ENCODE assay signal across 8 cellular contexts in the genomic region with DNA sequence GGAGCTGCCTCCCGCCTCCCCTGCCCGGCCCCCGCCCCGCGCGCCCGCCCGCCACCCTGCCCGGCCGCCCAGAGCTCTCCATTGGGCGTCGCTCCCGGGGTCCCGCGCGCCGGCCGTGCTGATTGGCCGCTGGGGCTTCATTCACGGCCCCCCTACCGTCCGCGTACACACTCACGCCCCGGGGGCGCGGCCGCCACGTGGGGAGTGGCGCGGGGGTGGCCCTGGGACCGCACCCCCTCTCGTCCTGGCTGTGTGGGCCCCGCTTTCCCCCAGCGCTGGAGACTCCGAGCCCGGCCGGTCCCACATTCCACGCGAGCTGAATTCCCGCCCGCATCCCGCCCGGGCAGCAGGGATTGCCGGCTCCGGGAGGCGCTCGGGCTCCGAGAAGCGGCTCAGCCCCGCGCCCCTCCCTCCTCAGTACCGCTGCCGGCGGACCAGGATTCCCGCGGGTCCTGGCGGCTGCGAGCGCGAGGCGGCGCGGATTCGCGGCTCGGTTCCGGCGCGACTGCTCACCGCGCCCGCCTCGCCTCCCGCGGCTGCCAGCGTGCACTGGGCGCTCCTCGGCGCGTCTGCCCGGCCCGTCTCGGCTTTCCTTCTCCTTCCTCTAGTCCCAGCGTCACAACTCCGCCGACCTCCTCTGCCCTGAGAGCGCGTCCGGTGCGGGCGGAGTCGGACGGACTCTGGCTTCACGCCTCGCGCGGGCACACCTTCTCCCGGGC. TPM values are rescaled to one million over a fixed set of nuclear protein-coding genes. Genes with fewer than 3 reads are reported as not detected.
DNase-seq lines count a peak whose midpoint lies in the region; ATAC-seq and TF ChIP-seq lines count a peak whose summit lies in the region.

No MANE protein-coding gene starts in this region.

- POLR2A ChIA-PET in BJ (lab: Charles Lee) (no interaction called here), RWPE1 (lab: Yijun Ruan, JAX; ENCODE audit: low non-redundant PET) (no interaction called here)

- DNase-seq in BJ (ENCODE audit: low read depth) (peak; percentile 13), HL-60 (ENCODE audit: low read depth in 1 of 2, low spot score in 1 of 2) (peak; percentile 24 to 25), RWPE1 (ENCODE audit: low spot score) (peak; percentile 85), germinal center (ENCODE audit: low spot score) (peak; percentile 91)
- peak; percentile 80 for DNase-seq in activated naive CD4-positive, alpha-beta T cell treated with Interleukin-2 at 50 U/mL for 16 hours

- CTCF ChIA-PET in BJ (lab: Yijun Ruan, JAX) (interaction anchor here (1.5 kb wide), 1 partner anchor 17 kb away, joined by 3 read pairs; no protein-coding TSS in a partner anchor), RWPE1 (lab: Yijun Ruan, JAX) (interaction anchor here (0.6 to 0.8 kb wide), 2 partner anchors 90 to 97 kb away, joined by 3 to 5 read pairs; no protein-coding TSS in a partner anchor)

- TF ChIP-seq CTCF in BJ (IDR thresholded peaks at IDR 0.05; ENCODE audit: insufficient read depth, low read depth, low read length) (no peak), HL-60 (IDR thresholded peaks at IDR 0.05; ENCODE audit: insufficient read depth, low read length) (no peak), RWPE1 (conservative IDR thresholded peaks at IDR 0.05; ENCODE audit: low read depth) (no peak), neutrophil (IDR thresholded peaks at IDR 0.05) (no peak)

- no peaks in the 10 kb centered on the region for H3K36me3 ChIP-seq in BJ (ENCODE audit: control insufficient read depth, insufficient read depth, low read length)
- no peaks in the 10 kb centered on the region for H3K36me3 ChIP-seq in neutrophil
- no peaks in the 10 kb centered on the region for H3K36me3 ChIP-seq in subcutaneous abdominal adipose tissue (ENCODE audit: control insufficient read depth in 5 of 5, insufficient read depth in 5 of 5, low read length in 5 of 5)

- H3K4me3 ChIP-seq in BJ (ENCODE audit: low read depth, low read length) (peak overlapping the region; percentile 49), HL-60 (replicated peaks; ENCODE audit: insufficient read depth, low read length) (peak overlapping the region; percentile 30), neutrophil (ENCODE audit: low read depth in 1 of 2, low read length in 1 of 2) (peak overlapping the region; percentile 40 to 65), subcutaneous abdominal adipose tissue (ENCODE audit: low read depth in 1 of 5, low read length in 5 of 5) (peak overlapping the region in 4 of 5 donors; percentile 57 to 73 (median 70))

- H3K27me3 ChIP-seq in BJ (ENCODE audit: control insufficient read depth, insufficient read depth, low read length): peaks cover 44% of the 10 kb centered on the region
- peaks cover 45% of the 10 kb centered on the region for H3K27me3 ChIP-seq in HL-60 (ENCODE audit: insufficient read depth, poor library complexity, severe bottlenecking)
- H3K27me3 ChIP-seq in neutrophil: peaks cover 100% of the 10 kb centered on the region
- peaks cover 29 to 55% (median 47%) of the 10 kb centered on the region in 5 donors for H3K27me3 ChIP-seq in subcutaneous abdominal adipose tissue (ENCODE audit: control insufficient read depth in 5 of 5, insufficient read depth in 4 of 5, low read length in 5 of 5)

- ATAC-seq in GM19452 (IDR thresholded peaks at IDR 0.05; ENCODE audit: unreplicated experiment): peak; percentile 59

- H3K9me3 ChIP-seq in neutrophil (no peaks in the 10 kb centered on the region), subcutaneous abdominal adipose tissue (ENCODE audit: control insufficient read depth in 5 of 5, low read length in 5 of 5) (no peaks in the 10 kb centered on the region)

- peak overlapping the region in 2 of 5 donors; percentile 35 to 48 for H3K9ac ChIP-seq in subcutaneous abdominal adipose tissue (ENCODE audit: low read length in 5 of 5)

- H3K27ac ChIP-seq in HL-60 (replicated peaks) (no peak overlapping the region), RWPE1 (peak overlapping the region; percentile 69), neutrophil (no peak overlapping the region), subcutaneous abdominal adipose tissue (ENCODE audit: low read depth, low read length) (no peak overlapping the region)

- H3K4me1 ChIP-seq in neutrophil (ENCODE audit: control insufficient read depth in 1 of 2, insufficient read depth in 1 of 2, low read depth in 1 of 2, low read length in 1 of 2): peaks cover 11 to 26% of the 10 kb centered on the region in 2 experiments
- H3K4me1 ChIP-seq in subcutaneous abdominal adipose tissue (ENCODE audit: control insufficient read depth in 5 of 5, insufficient read depth in 5 of 5, low read length in 5 of 5): peaks cover 0 to 29% (median 22%) of the 10 kb centered on the region in 5 donors

RNA-seq across cellular contexts. Expression of gene POU3F1, which starts 0.5 kb away (rescaled TPM):
- polyA plus RNA-seq in BJ (2011; rRNA removed): not detected in 2 replicates
- polyA minus RNA-seq in BJ (2011; rRNA and poly(A)+ RNA removed): not detected in 2 replicates

RNA-seq across cellular contexts. Expression of gene UTP11, which starts 34.5 kb away (rescaled TPM):
- polyA plus RNA-seq in BJ (2011; rRNA removed): 18.3 and 29.6 TPM in 2 replicates
- 9.3 and 11.6 TPM in 2 replicates for polyA minus RNA-seq in BJ (2011; rRNA and poly(A)+ RNA removed)

RNA-seq across cellular contexts. Expression of gene FHL3, which starts 41.7 kb away (rescaled TPM):
- polyA plus RNA-seq in BJ (2011; rRNA removed): 7.9 and 13.0 TPM in 2 replicates
- 21.9 and 25.9 TPM in 2 replicates for polyA minus RNA-seq in BJ (2011; rRNA and poly(A)+ RNA removed)

RNA-seq across cellular contexts. Expression of gene SF3A3, which starts 57.2 kb away (rescaled TPM):
- polyA plus RNA-seq in BJ (2011; rRNA removed): 26.2 and 47.1 TPM in 2 replicates
- polyA minus RNA-seq in BJ (2011; rRNA and poly(A)+ RNA removed): 15.8 and 17.2 TPM in 2 replicates

Comparison
In these comparisons a context has a peak if more than half of its experiments do, and no peak if none do; other contexts are left out.
1. DNase-seq: peak in every context shown above with its lines; median percentile 91 in germinal center; 85 in RWPE1; 80 in activated naive CD4-positive, alpha-beta T cell treated with Interleukin-2 at 50 U/mL for 16 hours; 24 in HL-60; 13 in BJ.